7 cellular contexts compared by ENCODE assay signal in genomic region chr19:16679811-16680210, GRCh38. TPM values are rescaled to one million over a fixed set of nuclear protein-coding genes. Genes with fewer than 3 reads are reported as not detected.
"Had no signal": no experiment of that assay in that cellular context is flagged by ENCODE, and none has a peak within 500 bp of the region (broad histone marks: within the 10 kb centered on the region; RNA-seq: fewer than 3 reads in every experiment).

No MANE protein-coding gene starts in this region.

- H3K27ac ChIP-seq: HL-60 had no signal

- DNase-seq: IMR-90, KBM-7, KG1 had no signal

- H3K4me3 ChIP-seq: K562 had no signal

RNA-seq across cellular contexts. Expression of gene NWD1, which starts 39.8 kb away (rescaled TPM):
- polyA plus RNA-seq: HepG2, IgD-negative memory B cell, IMR-90 had no signal
